ENCODE assay signal across 8 cellular contexts in genomic region chr6:85404497-85405174, GRCh38. TPM values are rescaled to one million over a fixed set of nuclear protein-coding genes. Genes with fewer than 3 reads are reported as not detected.
DNase-seq lines count a peak whose midpoint lies in the region; ATAC-seq lines count a peak whose summit lies in the region.

No MANE protein-coding gene starts in this region.

- no peak for DNase-seq in CD8-positive, alpha-beta memory T cell
- DNase-seq in amniotic epithelial cell (ENCODE audit: low read depth), result peak; percentile 95
- DNase-seq in stimulated activated CD4-positive, alpha-beta T cell treated with anti-CD3 and anti-CD28 coated beads, Interleukin-2, amount 100 ng/mL, for 48 hours, result no peak
- DNase-seq in NCI-H1417 (lab: John Stamatoyannopoulos, UW), result no peak

- no peaks in the 10 kb centered on the region for H3K36me3 ChIP-seq in CD8-positive, alpha-beta memory T cell (ENCODE audit: insufficient read depth, low read length)
- H3K36me3 ChIP-seq in mesodermal cell (ENCODE audit: control insufficient read depth, insufficient read depth, low read length), result no peaks in the 10 kb centered on the region

- H3K27me3 ChIP-seq in CD8-positive, alpha-beta memory T cell (ENCODE audit: insufficient read depth, low read length, poor library complexity, severe bottlenecking), result no peaks in the 10 kb centered on the region

- no peaks in the 10 kb centered on the region for H3K36me3 Mint-ChIP-seq in CD8-positive, alpha-beta memory T cell

- 91 to 93% methylated on average over 9 to 12 of the region's 12 CpGs for whole genome bisulfite sequencing in mesodermal cell (ENCODE audit: insufficient coverage in 2 of 2), 2 experiments

- no peak overlapping the region for H3K27ac ChIP-seq in CD8-positive, alpha-beta memory T cell (ENCODE audit: low read depth, low read length)
- H3K27ac ChIP-seq in mesodermal cell (ENCODE audit: low read depth, low read length, severe bottlenecking), result peak overlapping the region; percentile 98

- POLR2A ChIA-PET in CD8-positive, alpha-beta memory T cell (lab: Charles Lee), result interaction anchor here (1.7 kb wide), 1 partner anchor 57 kb away, joined by 8 read pairs; no protein-coding TSS in a partner anchor

- peak overlapping the region; percentile 21 to 90 (median 63) for H3K27ac Mint-ChIP-seq in CD8-positive, alpha-beta memory T cell

- no peak overlapping the region for H3K4me3 ChIP-seq in CD8-positive, alpha-beta memory T cell (ENCODE audit: low read length)
- H3K4me3 ChIP-seq in mesodermal cell (ENCODE audit: extremely low read depth, insufficient read depth, low read length, poor library complexity, severe bottlenecking), result no peak overlapping the region

- peak overlapping the region in 4 of 7 donors; percentile 1 to 42 (median 24) for H3K4me3 Mint-ChIP-seq in CD8-positive, alpha-beta memory T cell

- no peaks in the 10 kb centered on the region for H3K9me3 Mint-ChIP-seq in CD8-positive, alpha-beta memory T cell

- no peaks in the 10 kb centered on the region for H3K4me1 ChIP-seq in CD8-positive, alpha-beta memory T cell (ENCODE audit: insufficient read depth, low read length)
- peaks cover 50% of the 10 kb centered on the region for H3K4me1 ChIP-seq in mesodermal cell (ENCODE audit: control insufficient read depth, insufficient read depth, low read length, poor library complexity, severe bottlenecking)

- no peaks in the 10 kb centered on the region for H3K9me3 ChIP-seq in CD8-positive, alpha-beta memory T cell (ENCODE audit: low read length)
- no peaks in the 10 kb centered on the region for H3K9me3 ChIP-seq in mesodermal cell (ENCODE audit: control insufficient read depth, low read length)

- peaks cover 38 to 76% (median 58%) of the 10 kb centered on the region in 3 donors for H3K4me1 Mint-ChIP-seq in CD8-positive, alpha-beta memory T cell

- peak; percentile 11 for ATAC-seq in HG02938 (IDR thresholded peaks at IDR 0.05; ENCODE audit: unreplicated experiment)
- no peak for ATAC-seq in HG03520 (IDR thresholded peaks at IDR 0.05; ENCODE audit: unreplicated experiment)
- ATAC-seq in HG03139 (IDR thresholded peaks at IDR 0.05; ENCODE audit: unreplicated experiment), result no peak

- H3K27me3 Mint-ChIP-seq in CD8-positive, alpha-beta memory T cell, result no peaks in the 10 kb centered on the region

- CTCF ChIA-PET in CD8-positive, alpha-beta memory T cell (lab: Charles Lee), result interaction anchor here (0.9 to 2.2 kb wide), 5 partner anchors 8 to 78 kb away, joined by 3 to 10 read pairs (median 6); partner anchors contain the start of gene NT5E

RNA-seq across cellular contexts. Expression of gene NT5E, which starts 45.2 kb away (rescaled TPM):
- 10 to 100 TPM; 14.8 to 15.4 TPM for total RNA-seq in CD8-positive, alpha-beta memory T cell
- 32.7 TPM for polyA plus RNA-seq in CD8-positive, alpha-beta memory T cell
- polyA plus RNA-seq in mesodermal cell (2013, experiment 1 of 2), result 17.1 TPM
- 19.3 TPM for polyA plus RNA-seq in mesodermal cell (2013, experiment 2 of 2)
